Comparison of ENCODE assay signal across 8 cellular contexts in the genomic region with DNA sequence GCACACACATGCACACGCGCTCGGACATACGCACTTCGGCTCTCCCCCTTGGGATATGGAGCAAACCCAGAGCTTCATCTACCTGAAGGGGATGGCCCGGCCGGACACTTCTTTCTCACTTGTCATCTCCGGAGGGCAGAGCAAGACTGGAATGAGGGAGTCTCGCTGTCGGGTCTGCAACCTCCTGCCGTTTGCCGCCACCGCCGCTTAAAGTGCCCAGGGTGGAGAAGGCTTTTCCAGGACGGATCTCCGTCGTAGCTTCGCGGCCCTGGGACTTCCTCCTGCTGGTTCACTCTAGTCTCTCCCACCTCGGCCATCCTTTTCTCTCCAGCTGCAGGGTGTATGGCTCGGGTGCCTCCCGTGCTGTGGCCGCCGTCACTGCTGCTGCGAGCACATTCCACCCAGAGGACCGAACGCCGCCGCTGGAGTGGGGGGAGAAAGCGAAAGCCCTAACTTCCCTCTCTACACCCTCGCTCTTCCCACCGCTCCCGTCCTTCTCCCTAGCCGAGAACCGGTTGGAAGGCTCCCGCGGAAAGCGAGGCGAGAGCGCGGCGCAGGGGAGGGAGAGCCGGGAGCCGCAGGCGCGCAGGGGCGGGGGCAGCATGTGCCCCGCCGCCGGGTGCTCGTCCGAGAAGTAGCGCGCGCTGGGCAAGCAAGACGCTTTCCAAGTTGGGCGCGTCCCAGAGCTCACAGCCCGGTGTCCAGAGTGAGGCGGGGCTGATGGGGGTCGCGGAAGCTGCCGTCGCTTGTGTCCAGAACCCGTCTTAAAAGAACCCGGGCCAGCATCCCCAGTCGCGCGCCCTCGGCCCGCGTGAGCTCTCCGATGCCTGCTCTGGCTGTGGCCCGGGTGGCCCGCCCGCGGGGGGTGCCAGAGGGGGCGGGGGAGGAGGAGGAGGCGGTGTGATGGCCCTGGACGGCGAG. TPM values are rescaled to one million over a fixed set of nuclear protein-coding genes. Genes with fewer than 3 reads are reported as not detected.
DNase-seq lines count a peak whose midpoint lies in the region; ATAC-seq and TF ChIP-seq lines count a peak whose summit lies in the region.

A gene with protein sequence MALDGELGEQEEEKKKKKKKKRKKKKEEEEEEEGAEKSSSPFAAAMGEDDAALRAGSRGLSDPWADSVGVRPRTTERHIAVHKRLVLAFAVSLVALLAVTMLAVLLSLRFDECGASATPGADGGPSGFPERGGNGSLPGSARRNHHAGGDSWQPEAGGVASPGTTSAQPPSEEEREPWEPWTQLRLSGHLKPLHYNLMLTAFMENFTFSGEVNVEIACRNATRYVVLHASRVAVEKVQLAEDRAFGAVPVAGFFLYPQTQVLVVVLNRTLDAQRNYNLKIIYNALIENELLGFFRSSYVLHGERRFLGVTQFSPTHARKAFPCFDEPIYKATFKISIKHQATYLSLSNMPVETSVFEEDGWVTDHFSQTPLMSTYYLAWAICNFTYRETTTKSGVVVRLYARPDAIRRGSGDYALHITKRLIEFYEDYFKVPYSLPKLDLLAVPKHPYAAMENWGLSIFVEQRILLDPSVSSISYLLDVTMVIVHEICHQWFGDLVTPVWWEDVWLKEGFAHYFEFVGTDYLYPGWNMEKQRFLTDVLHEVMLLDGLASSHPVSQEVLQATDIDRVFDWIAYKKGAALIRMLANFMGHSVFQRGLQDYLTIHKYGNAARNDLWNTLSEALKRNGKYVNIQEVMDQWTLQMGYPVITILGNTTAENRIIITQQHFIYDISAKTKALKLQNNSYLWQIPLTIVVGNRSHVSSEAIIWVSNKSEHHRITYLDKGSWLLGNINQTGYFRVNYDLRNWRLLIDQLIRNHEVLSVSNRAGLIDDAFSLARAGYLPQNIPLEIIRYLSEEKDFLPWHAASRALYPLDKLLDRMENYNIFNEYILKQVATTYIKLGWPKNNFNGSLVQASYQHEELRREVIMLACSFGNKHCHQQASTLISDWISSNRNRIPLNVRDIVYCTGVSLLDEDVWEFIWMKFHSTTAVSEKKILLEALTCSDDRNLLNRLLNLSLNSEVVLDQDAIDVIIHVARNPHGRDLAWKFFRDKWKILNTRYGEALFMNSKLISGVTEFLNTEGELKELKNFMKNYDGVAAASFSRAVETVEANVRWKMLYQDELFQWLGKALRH (plus strand): TSS at position 630 of the 921 bp plus-strand sequence. CDS start 274 bp downstream, at position 904.

- ATAC-seq in HCT116, result peak; percentile 57
- ATAC-seq in activated CD8-positive, alpha-beta T cell treated with anti-CD3 and anti-CD28 coated beads, Interleukin-2, amount 10 ng/mL, durations not matched to agents 7 days and 5 days, result no peak
- ATAC-seq in GM21717 (IDR thresholded peaks at IDR 0.05; ENCODE audit: unreplicated experiment), result no peak

- H3K27me3 ChIP-seq in HCT116 (ENCODE audit: insufficient read depth, low read length) (no peaks in the 10 kb centered on the region), parathyroid adenoma (ENCODE audit: control insufficient read depth, insufficient read depth, low read length) (no peaks in the 10 kb centered on the region)

- H3K27ac ChIP-seq in HCT116 (ENCODE audit: low read depth, low read length), result peak within 1 kb of the TSS; percentile 34; the same call in 1 of the 2 replicates
- H3K27ac ChIP-seq in parathyroid adenoma, result no peak within 1 kb of the TSS

- H3K36me3 ChIP-seq in HCT116 (ENCODE audit: control insufficient read depth in 1 of 2, insufficient read depth in 2 of 2, low read length in 2 of 2), result no peaks in the 10 kb centered on the region
- no peaks in the 10 kb centered on the region for H3K36me3 ChIP-seq in parathyroid adenoma (ENCODE audit: control insufficient read depth, insufficient read depth, low read length)

- peaks cover 4% of the 10 kb centered on the region for H3K36me3 Mint-ChIP-seq in activated CD8-positive, alpha-beta T cell treated with anti-CD3 and anti-CD28 coated beads, Interleukin-2, amount 10 ng/mL, durations not matched to agents 7 days and 5 days (ENCODE audit: low read depth)

- H3K4me1 Mint-ChIP-seq in activated CD8-positive, alpha-beta T cell treated with anti-CD3 and anti-CD28 coated beads, Interleukin-2, amount 10 ng/mL, durations not matched to agents 7 days and 5 days (ENCODE audit: low read depth), result peaks cover 6% of the 10 kb centered on the region

- no TSS peak for BruUV-seq in HCT116 (replicated peaks; lab: Mats Ljungman, UMichigan)

- H4K20me1 ChIP-seq in HCT116 (ENCODE audit: insufficient read depth), result no peaks in the 10 kb centered on the region

- H3K27ac Mint-ChIP-seq in activated CD8-positive, alpha-beta T cell treated with anti-CD3 and anti-CD28 coated beads, Interleukin-2, amount 10 ng/mL, durations not matched to agents 7 days and 5 days, result no peak within 1 kb of the TSS

- H3K27me3 Mint-ChIP-seq in activated CD8-positive, alpha-beta T cell treated with anti-CD3 and anti-CD28 coated beads, Interleukin-2, amount 10 ng/mL, durations not matched to agents 7 days and 5 days (ENCODE audit: low read depth), result peaks cover 45% of the 10 kb centered on the region

- no peaks in the 10 kb centered on the region for H3K9me3 Mint-ChIP-seq in activated CD8-positive, alpha-beta T cell treated with anti-CD3 and anti-CD28 coated beads, Interleukin-2, amount 10 ng/mL, durations not matched to agents 7 days and 5 days (ENCODE audit: insufficient read depth)

- H3K9ac ChIP-seq in HCT116 (ENCODE audit: low read length), result peak within 1 kb of the TSS; percentile 64
- H3K9ac ChIP-seq in parathyroid adenoma, result no peak within 1 kb of the TSS

- no peaks in the 10 kb centered on the region for H3K9me3 ChIP-seq in HCT116 (ENCODE audit: control insufficient read depth in 1 of 2, insufficient read depth in 1 of 2, low read depth in 1 of 2, low read length in 2 of 2)
- H3K9me3 ChIP-seq in parathyroid adenoma (ENCODE audit: control insufficient read depth, low read length), result no peaks in the 10 kb centered on the region

- RAD21 ChIA-PET in HCT116 (lab: Charles Lee; ENCODE audit: low non-redundant PET in 1 of 2, low total read pairs in 2 of 2, uncharacterized antibody in 2 of 2, unreplicated experiment in 2 of 2), result no interaction called here

- intact Hi-C loops in HCT116 (cut with micrococcal nuclease) (no loop called here), cardiac septum (cut with DNase I) (no loop called here)

- H3K79me2 ChIP-seq in HCT116 (ENCODE audit: insufficient read depth, low read length), result no peaks in the 10 kb centered on the region
- no peaks in the 10 kb centered on the region for H3K79me2 ChIP-seq in parathyroid adenoma

- POLR2A ChIA-PET in HCT116 (lab: Charles Lee), result no interaction called here
- POLR2A ChIA-PET in activated CD8-positive, alpha-beta T cell treated with anti-CD3 and anti-CD28 coated beads, Interleukin-2, amount 10 ng/mL, durations not matched to agents 7 days and 5 days (lab: Charles Lee), result no interaction called here

- CTCF ChIA-PET in HCT116 (lab: Charles Lee), result interaction anchor here (1.5 kb wide), 1 partner anchor 10 kb away, joined by 4 read pairs; no protein-coding TSS in a partner anchor
- CTCF ChIA-PET in activated CD8-positive, alpha-beta T cell treated with anti-CD3 and anti-CD28 coated beads, Interleukin-2, amount 10 ng/mL, durations not matched to agents 7 days and 5 days (lab: Charles Lee), result no interaction called here

- H3K4me1 ChIP-seq in HCT116 (ENCODE audit: control insufficient read depth in 1 of 2, insufficient read depth in 2 of 2, low read length in 2 of 2), result peaks cover 0 to 15% of the 10 kb centered on the region in 2 experiments; a peak in 1 of 4 replicates
- H3K4me1 ChIP-seq in parathyroid adenoma, result no peaks in the 10 kb centered on the region

- H3K4me2 ChIP-seq in HCT116 (ENCODE audit: low read length) (peak within 1 kb of the TSS; percentile 79), parathyroid adenoma (ENCODE audit: low read length) (peak within 1 kb of the TSS; percentile 80)

- H3K4me3 ChIP-seq in AG09309 (ENCODE audit: control insufficient read depth, low read depth, low read length) (peak within 1 kb of the TSS; percentile 60), HCT116 (replicated peaks in 1 of 2; ENCODE audit: low read depth in 1 of 2, low read length in 2 of 2) (peak within 1 kb of the TSS; percentile 59 to 61), parathyroid adenoma (ENCODE audit: low read depth, low read length) (peak within 1 kb of the TSS; percentile 57)

- H2AFZ ChIP-seq in HCT116 (ENCODE audit: low read depth, low read length, poor library complexity, severe bottlenecking) (no peak within 1 kb of the TSS), parathyroid adenoma (peak within 1 kb of the TSS; percentile 51)

- TF ChIP-seq CTCF in AG09309 (IDR thresholded peaks at IDR 0.05; ENCODE audit: control insufficient read depth, insufficient read depth, low read depth, low read length, missing control alignments), result no peak
- TF ChIP-seq CTCF in HCT116 (IDR thresholded peaks at IDR 0.05 in 2 of 3, conservative IDR thresholded peaks at IDR 0.05 in 1 of 3; ENCODE audit: borderline replicate concordance in 1 of 3, insufficient read depth in 1 of 3, low read depth in 2 of 3, low read length in 2 of 3), result no peak
- no peak for TF ChIP-seq CTCF in parathyroid adenoma (IDR thresholded peaks at IDR 0.05)

- no peak for TF ChIP-seq RAD21 in HCT116 (IDR thresholded peaks at IDR 0.05; ENCODE audit: low read depth)

- no peaks in the 10 kb centered on the region for H3K9me2 ChIP-seq in HCT116 (ENCODE audit: insufficient read depth)

- peak within 1 kb of the TSS; percentile 26 for H3K4me3 Mint-ChIP-seq in activated CD8-positive, alpha-beta T cell treated with anti-CD3 and anti-CD28 coated beads, Interleukin-2, amount 10 ng/mL, durations not matched to agents 7 days and 5 days

- DNase-seq in AG09309 (ENCODE audit: low read depth), result no peak
- DNase-seq in HCT116 (ENCODE audit: low read depth, low spot score), result no peak
- no peak for DNase-seq in activated CD8-positive, alpha-beta T cell treated with anti-CD3 and anti-CD28 coated beads, Interleukin-2, amount 10 ng/mL, durations not matched to agents 7 days and 5 days
- peak; percentile 74 for DNase-seq in cardiac septum (ENCODE audit: low spot score)
- DNase-seq in NCI-H187 treated with DMSO at 0.1 percent for 48 hours (lab: John Stamatoyannopoulos, UW), result no peak
- DNase-seq in AML-193 (lab: John Stamatoyannopoulos, UW), result no peak

- no peak for TF ChIP-seq POLR2A in HCT116 (IDR thresholded peaks at IDR 0.05; ENCODE audit: borderline replicate concordance, extremely low read depth, insufficient read depth, insufficient read length)

RNA-seq across cellular contexts. Expression of the gene that starts here (rescaled TPM):
- total RNA-seq in HCT116 (2021; ENCODE audit: unreplicated experiment), result 2.9 TPM
- 0.21 and 0.87 TPM in 2 replicates for polyA plus RNA-seq in HCT116 (2012)
- total RNA-seq in activated CD8-positive, alpha-beta T cell treated with anti-CD3 and anti-CD28 coated beads, Interleukin-2, amount 10 ng/mL, durations not matched to agents 7 days and 5 days, result not detected
- 0.30 TPM for total RNA-seq in cardiac septum

Comparison
In these comparisons a context has a peak if more than half of its experiments do, and no peak if none do; other contexts are left out.
1. Peak in DNase-seq in cardiac septum; RNA of the gene not detected or under 1 TPM.